Comparison of ENCODE assay signal across 14 cellular contexts in genomic region chr11:57303990-57304579, GRCh38. TPM values are rescaled to one million over a fixed set of nuclear protein-coding genes. Genes with fewer than 3 reads are reported as not detected.
A peak's percentile ranks its signal among the peaks of the same experiment; 100 is the strongest.
DNase-seq lines count a peak whose midpoint lies in the region; ATAC-seq and TF ChIP-seq lines count a peak whose summit lies in the region.
"Had no signal": no experiment of that assay in that cellular context is flagged by ENCODE, and none has a peak within 500 bp of the region (broad histone marks: within the 10 kb centered on the region; RNA-seq: fewer than 3 reads in every experiment).

No MANE protein-coding gene starts in this region.

- no peaks in the 10 kb centered on the region for H3K4me1 ChIP-seq in urinary bladder (ENCODE audit: insufficient read depth)

- H3K36me3 ChIP-seq in WERI-Rb-1 (peaks cover 25% of the 10 kb centered on the region), urinary bladder (ENCODE audit: insufficient read depth) (peaks cover 5% of the 10 kb centered on the region)

- H3K9me3 ChIP-seq in WERI-Rb-1 (ENCODE audit: severe bottlenecking): peaks cover 6% of the 10 kb centered on the region

- no peaks in the 10 kb centered on the region for H3K27me3 ChIP-seq in WERI-Rb-1 (ENCODE audit: insufficient read depth, low read depth, severe bottlenecking)
- H3K27me3 ChIP-seq: dorsolateral prefrontal cortex had no signal

- intact Hi-C loops in left cardiac atrium (cut with DNase I) (no loop called here), cardiac septum (cut with DNase I) (no loop called here), left colon (cut with DNase I, micrococcal nuclease) (no loop called here)

- DNase-seq in left cardiac atrium: peak; percentile 64
- no peak for DNase-seq in cardiac septum (ENCODE audit: low spot score)
- DNase-seq in WERI-Rb-1: peak; percentile 44
- DNase-seq in left colon: no peak
- DNase-seq in pons (ENCODE audit: low spot score): no peak
- DNase-seq: activated CD8-positive, alpha-beta memory T cell treated with anti-CD3 and anti-CD28 coated beads, Interleukin-2, amount 50 U/mL, for 4 hours; HCEC 1CT; kidney glomerular epithelial cell; Right ventricle myocardium superior had no signal

- H3K4me3 ChIP-seq in WERI-Rb-1 (ENCODE audit: low read depth, low read length): no peak overlapping the region
- no peak overlapping the region for H3K4me3 ChIP-seq in urinary bladder (ENCODE audit: low read depth, low read length)
- H3K4me3 ChIP-seq: dorsolateral prefrontal cortex had no signal

- 82% methylated on average over 8 of the region's 8 CpGs for WGBS in urinary bladder

- ATAC-seq in left cardiac atrium: peak; percentile 23 to 43
- ATAC-seq in left colon: peak; percentile 29
- ATAC-seq in GM18909 (IDR thresholded peaks at IDR 0.05; ENCODE audit: poor library complexity, unreplicated experiment): no peak
- no peak for ATAC-seq in GM18519 (IDR thresholded peaks at IDR 0.05; ENCODE audit: low FRiP score, unreplicated experiment)

- H3K27ac ChIP-seq in WERI-Rb-1: no peak overlapping the region
- H3K27ac ChIP-seq in urinary bladder (ENCODE audit: low read depth): peak overlapping the region; percentile 38
- H3K27ac ChIP-seq: dorsolateral prefrontal cortex, KMS-11 had no signal

- TF ChIP-seq CTCF in WERI-Rb-1 (IDR thresholded peaks at IDR 0.05; ENCODE audit: low read depth, low read length): no peak

RNA-seq across cellular contexts. Expression of gene TNKS1BP1, which starts 20.7 kb away (rescaled TPM):
- total RNA-seq in left cardiac atrium (10 to 100 TPM; 73.6 to 82.6 TPM), cardiac septum (36.2 TPM), left colon (100 to 1,000 TPM; 135 to 191 TPM), urinary bladder (33.6 TPM)
- 146 TPM for polyA plus RNA-seq in urinary bladder

RNA-seq across cellular contexts. Expression of gene SSRP1, which starts 31.6 kb away (rescaled TPM):
- 10 to 100 TPM; 34.7 to 45.5 TPM for total RNA-seq in left cardiac atrium
- 35.4 TPM for total RNA-seq in cardiac septum
- total RNA-seq in left colon: 10 to 100 TPM; 56.5 to 67.8 TPM
- total RNA-seq in urinary bladder: 32.3 TPM
- 79.4 TPM for polyA plus RNA-seq in urinary bladder

RNA-seq across cellular contexts. Expression of gene P2RX3, which starts 34.1 kb away (rescaled TPM):
- total RNA-seq in left cardiac atrium (1 to 10 TPM in 1 of 2 donors, under 1 TPM in 1; 0.84 to 1.7 TPM), cardiac septum (0.48 TPM), left colon (not detected), urinary bladder (1.5 TPM)
- 0.34 TPM for polyA plus RNA-seq in urinary bladder

Comparison
In these comparisons a context has a peak if more than half of its experiments do, and no peak if none do; other contexts are left out.
1. DNase-seq: peak in left cardiac atrium (single experiment) and WERI-Rb-1 (single experiment); none in cardiac septum (single experiment), left colon (0 of 2) and pons (single experiment).
2. ATAC-seq: peak in left cardiac atrium (2 of 2) and left colon (single experiment); none in GM18909 (single experiment) and GM18519 (single experiment).